Comparison of ENCODE assay signal across 29 cellular contexts in genomic region chr17:72113751-72114150, GRCh38. TPM values are rescaled to one million over a fixed set of nuclear protein-coding genes. Genes with fewer than 3 reads are reported as not detected.
"Had no signal": no experiment of that assay in that cellular context is flagged by ENCODE, and none has a peak within 500 bp of the region (broad histone marks: within the 10 kb centered on the region; RNA-seq: fewer than 3 reads in every experiment).

No MANE protein-coding gene starts in this region.

- H3K4me3 ChIP-seq: gastroesophageal sphincter, lung, psoas muscle, spleen, thyroid gland, upper lobe of left lung, vagina had no signal

- H3K9me3 ChIP-seq: gastroesophageal sphincter, psoas muscle, thyroid gland, upper lobe of left lung, vagina had no signal

- ATAC-seq: activated CD4-positive, CD25-positive, alpha-beta regulatory T cell treated with anti-CD3 and anti-CD28 coated beads, Interleukin-2, amount 50 U/mL, for 24 hours; gastroesophageal sphincter; psoas muscle; stimulated activated naive CD8-positive, alpha-beta T cell treated with anti-CD3 and anti-CD28 coated beads, Interleukin-15, Interleukin-2, amounts not matched to agents 100 U/mL and 50 U/mL, for 24 hours had no signal

- H3K36me3 ChIP-seq: brain microvascular endothelial cell, gastroesophageal sphincter, spleen, thyroid gland, upper lobe of left lung, vagina had no signal

- H3K27ac ChIP-seq: brain microvascular endothelial cell, gastroesophageal sphincter, parathyroid adenoma, psoas muscle, spleen, thyroid gland, upper lobe of left lung, vagina, VCaP had no signal

- H3K79me2 ChIP-seq: parathyroid adenoma had no signal

- H3K27me3 ChIP-seq: thyroid gland had no signal

- DNase-seq: activated CD4-positive, alpha-beta T cell treated with anti-CD3 and anti-CD28 coated beads for 48 hours; activated CD4-positive, alpha-beta T cell treated with anti-CD3 and anti-CD28 coated beads, Interleukin-2, amount 50 U/mL, for 48 hours; activated CD8-positive, alpha-beta memory T cell treated with anti-CD3 and anti-CD28 coated beads for 24 hours; activated gamma-delta T cell; activated naive CD4-positive, alpha-beta T cell treated with anti-CD3 and anti-CD28 coated beads, Interleukin-2, amount 10 ng/mL, durations not matched to agents 7 days and 5 days; activated T-cell treated with anti-CD3 and anti-CD28 coated beads, Interleukin-2, amount 50 U/mL, for 1 hour; amniotic stem cell; brain microvascular endothelial cell; central memory CD4-positive, alpha-beta T cell; hypothalamus; immature natural killer cell; naive B cell; nephron progenitor cell; nucleus accumbens; psoas muscle; spleen; stimulated activated CD4-positive, alpha-beta T cell treated with anti-CD3 and anti-CD28 coated beads, Interleukin-2, amount 100 ng/mL, for 48 hours; stimulated activated naive CD8-positive, alpha-beta T cell treated with anti-CD3 and anti-CD28 coated beads, Interleukin-15, Interleukin-2, amounts not matched to agents 100 U/mL and 50 U/mL, for 24 hours; SW 1271; T-helper 9 cell; thyroid gland; upper lobe of left lung had no signal

- H3K9ac ChIP-seq: parathyroid adenoma had no signal

- H3K4me1 ChIP-seq: parathyroid adenoma had no signal

- H2AFZ ChIP-seq: parathyroid adenoma had no signal

RNA-seq across cellular contexts. Expression of gene SOX9, which starts 7.1 kb away (rescaled TPM):
- total RNA-seq: endothelial cell of umbilical vein had no signal
- polyA plus RNA-seq: endothelial cell of umbilical vein, immature natural killer cell had no signal
